In genomic region chr16:6967796-6968195, GRCh38 we compare ENCODE assay signal across 21 cellular contexts.
"Had no signal": no experiment of that assay in that cellular context is flagged by ENCODE, and none has a peak within 500 bp of the region (broad histone marks: within the 10 kb centered on the region; RNA-seq: fewer than 3 reads in every experiment).

No MANE protein-coding gene starts in this region.

- H3K27ac ChIP-seq: adrenal gland, SJSA1 had no signal

- ATAC-seq: activated CD8-positive, alpha-beta T cell treated with anti-CD3 and anti-CD28 coated beads for 36 hours; PC-3; SK-N-SH treated with all-trans-retinoic acid at 6 μM for 48 hours; T-helper 17 cell had no signal

- H3K27me3 ChIP-seq: adrenal gland, SJSA1 had no signal

- H3K36me3 ChIP-seq: adrenal gland, SJSA1 had no signal

- H3K27ac Mint-ChIP-seq: activated CD8-positive, alpha-beta T cell treated with anti-CD3 and anti-CD28 coated beads for 36 hours; activated naive CD8-positive, alpha-beta T cell treated with anti-CD3 and anti-CD28 coated beads, Interleukin-2, amount 10 ng/mL, durations not matched to agents 7 days and 5 days; T-helper 17 cell had no signal

- H3K36me3 Mint-ChIP-seq: activated naive CD8-positive, alpha-beta T cell treated with anti-CD3 and anti-CD28 coated beads, Interleukin-2, amount 10 ng/mL, durations not matched to agents 7 days and 5 days had no signal

- H3K4me3 ChIP-seq: adrenal gland, SJSA1 had no signal

- H3K4me1 Mint-ChIP-seq: activated naive CD8-positive, alpha-beta T cell treated with anti-CD3 and anti-CD28 coated beads, Interleukin-2, amount 10 ng/mL, durations not matched to agents 7 days and 5 days; T-helper 17 cell had no signal

- H3K4me3 Mint-ChIP-seq: activated CD8-positive, alpha-beta T cell treated with anti-CD3 and anti-CD28 coated beads for 36 hours; activated naive CD8-positive, alpha-beta T cell treated with anti-CD3 and anti-CD28 coated beads, Interleukin-2, amount 10 ng/mL, durations not matched to agents 7 days and 5 days; T-helper 17 cell had no signal

- H3K9me3 ChIP-seq: adrenal gland, SJSA1 had no signal

- DNase-seq: activated CD4-positive, alpha-beta T cell treated with anti-CD3 and anti-CD28 coated beads, Interleukin-2, amount 50 U/mL, for 1 hour; activated CD4-positive, CD25-positive, alpha-beta regulatory T cell; activated CD8-positive, alpha-beta memory T cell treated with anti-CD3 and anti-CD28 coated beads, Interleukin-2, amount 50 U/mL, for 4 hours; activated CD8-positive, alpha-beta T cell treated with anti-CD3 and anti-CD28 coated beads for 36 hours; activated naive CD4-positive, alpha-beta T cell treated with anti-CD3 and anti-CD28 coated beads, Interleukin-2, amount 50 U/mL, for 16 hours; activated naive CD8-positive, alpha-beta T cell treated with anti-CD3 and anti-CD28 coated beads, Interleukin-2, amount 10 ng/mL, durations not matched to agents 7 days and 5 days; adrenal gland; KG1; NCI-H1092; NCI-H1417; NCI-H1930; NCI-H2107; NCI-H2171 treated with DMSO at 0.1 percent for 48 hours; NCI-H226; NCI-H526; PC-3; SHP77; T-helper 17 cell; T1000 had no signal

- H3K4me1 ChIP-seq: adrenal gland, SJSA1 had no signal

- H3K27me3 Mint-ChIP-seq: activated CD8-positive, alpha-beta T cell treated with anti-CD3 and anti-CD28 coated beads for 36 hours; activated naive CD8-positive, alpha-beta T cell treated with anti-CD3 and anti-CD28 coated beads, Interleukin-2, amount 10 ng/mL, durations not matched to agents 7 days and 5 days; T-helper 17 cell had no signal
